8 cellular contexts compared by ENCODE assay signal in the genomic region with DNA sequence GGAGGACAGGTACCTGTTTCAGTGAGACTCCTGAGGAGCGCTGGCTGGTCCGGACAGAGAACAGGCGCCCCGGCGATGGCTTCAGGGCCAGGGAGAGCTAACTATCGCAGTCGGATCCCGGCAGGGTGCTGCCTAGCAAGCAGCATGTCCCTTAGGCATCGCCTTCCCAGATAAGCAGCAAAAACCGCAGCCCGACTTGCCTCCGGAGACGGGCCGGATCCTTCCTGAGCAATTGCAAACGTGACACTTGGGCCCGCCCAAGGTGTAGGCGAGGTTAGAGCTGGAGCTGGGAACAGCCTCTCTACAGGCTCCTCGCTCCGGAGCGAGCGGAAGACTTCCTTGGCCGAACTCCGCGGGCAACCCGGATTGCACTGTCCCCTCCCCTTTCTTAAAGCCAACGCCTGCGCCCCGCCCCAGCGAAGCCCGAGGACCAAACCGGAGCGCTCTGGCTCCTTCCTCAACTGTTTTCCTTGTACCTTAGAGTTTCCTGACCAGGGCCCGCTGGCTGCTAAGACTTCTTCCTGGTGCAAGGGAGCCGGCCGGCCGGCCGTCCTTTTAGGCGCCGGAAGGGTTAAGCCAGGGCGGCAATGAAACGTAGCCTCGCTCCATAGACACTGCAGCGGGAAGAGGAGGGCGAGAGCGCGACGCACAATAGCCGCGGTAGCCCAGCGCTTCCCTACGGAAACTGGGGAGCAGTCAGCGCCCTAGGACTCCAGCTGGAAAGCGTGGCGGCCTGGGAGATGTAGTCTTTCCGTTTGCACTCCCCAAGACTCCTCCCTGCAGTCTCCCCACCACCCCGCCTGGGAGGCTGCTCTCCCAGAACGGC. TPM values are rescaled to one million over a fixed set of nuclear protein-coding genes. Genes with fewer than 3 reads are reported as not detected.
DNase-seq lines count a peak whose midpoint lies in the region; ATAC-seq and TF ChIP-seq lines count a peak whose summit lies in the region.

A gene with protein sequence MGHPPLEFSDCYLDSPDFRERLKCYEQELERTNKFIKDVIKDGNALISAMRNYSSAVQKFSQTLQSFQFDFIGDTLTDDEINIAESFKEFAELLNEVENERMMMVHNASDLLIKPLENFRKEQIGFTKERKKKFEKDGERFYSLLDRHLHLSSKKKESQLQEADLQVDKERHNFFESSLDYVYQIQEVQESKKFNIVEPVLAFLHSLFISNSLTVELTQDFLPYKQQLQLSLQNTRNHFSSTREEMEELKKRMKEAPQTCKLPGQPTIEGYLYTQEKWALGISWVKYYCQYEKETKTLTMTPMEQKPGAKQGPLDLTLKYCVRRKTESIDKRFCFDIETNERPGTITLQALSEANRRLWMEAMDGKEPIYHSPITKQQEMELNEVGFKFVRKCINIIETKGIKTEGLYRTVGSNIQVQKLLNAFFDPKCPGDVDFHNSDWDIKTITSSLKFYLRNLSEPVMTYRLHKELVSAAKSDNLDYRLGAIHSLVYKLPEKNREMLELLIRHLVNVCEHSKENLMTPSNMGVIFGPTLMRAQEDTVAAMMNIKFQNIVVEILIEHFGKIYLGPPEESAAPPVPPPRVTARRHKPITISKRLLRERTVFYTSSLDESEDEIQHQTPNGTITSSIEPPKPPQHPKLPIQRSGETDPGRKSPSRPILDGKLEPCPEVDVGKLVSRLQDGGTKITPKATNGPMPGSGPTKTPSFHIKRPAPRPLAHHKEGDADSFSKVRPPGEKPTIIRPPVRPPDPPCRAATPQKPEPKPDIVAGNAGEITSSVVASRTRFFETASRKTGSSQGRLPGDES (minus strand): TSS at position 341 of the 826 bp plus-strand sequence. CDS start 475 bp downstream, outside the sequence.

- H3K9ac ChIP-seq in HUES48 (ENCODE audit: low read depth, low read length) (peak within 1 kb of the TSS; percentile 48), smooth muscle cell (ENCODE audit: low read depth) (no peak within 1 kb of the TSS)

- peaks cover 14% of the 10 kb centered on the region for H3K9me3 ChIP-seq in HUES48 (ENCODE audit: control insufficient read depth, insufficient read depth, low read length)
- H3K9me3 ChIP-seq in smooth muscle cell (replicated peaks; ENCODE audit: low read depth), result no peaks in the 10 kb centered on the region

- H3K4me3 ChIP-seq in HUES48 (ENCODE audit: low read depth, low read length) (peak within 1 kb of the TSS; percentile 57), dorsolateral prefrontal cortex (peak within 1 kb of the TSS; percentile 48 to 81 (median 66)), smooth muscle cell (peak within 1 kb of the TSS; percentile 72)

- H3F3A ChIP-seq in smooth muscle cell (ENCODE audit: low read depth), result no peaks in the 10 kb centered on the region

- no peak for TF ChIP-seq CTCF in dorsolateral prefrontal cortex (IDR thresholded peaks at IDR 0.05 in 54 of 56, conservative IDR thresholded peaks at IDR 0.05 in 2 of 56; ENCODE audit: low read depth in 1 of 56, partially characterized antibody in 56 of 56)
- no peak for TF ChIP-seq CTCF in smooth muscle cell (IDR thresholded peaks at IDR 0.05; ENCODE audit: borderline replicate concordance, insufficient read depth, poor library complexity, severe bottlenecking)

- H3K36me3 ChIP-seq in HUES48 (ENCODE audit: control insufficient read depth, insufficient read depth, low read length), result 0 out of 2 replicates have a peak, but pooled peaks cover 6% of the 10 kb centered on the region
- H3K36me3 ChIP-seq in smooth muscle cell (ENCODE audit: low read depth), result no peaks in the 10 kb centered on the region

- DNase-seq in COR-L47 (lab: John Stamatoyannopoulos, UW), result peak; percentile 1
- peak; percentile 39 for DNase-seq in T1000 (lab: John Stamatoyannopoulos, UW)
- peak; percentile 30 to 80 (median 76) for DNase-seq in dorsolateral prefrontal cortex
- DNase-seq in left colon, result peak; percentile 80 to 86
- DNase-seq in smooth muscle cell (lab: John Stamatoyannopoulos, UW; ENCODE audit: unreplicated experiment), result peak; percentile 24
- no peak for DNase-seq in RPMI8226

- H3K27ac ChIP-seq in HUES48 (ENCODE audit: low read depth, low read length) (peak within 1 kb of the TSS; percentile 83), dorsolateral prefrontal cortex (peak within 1 kb of the TSS in 55 of 59 donors; percentile 22 to 89 (median 73)), smooth muscle cell (ENCODE audit: low read depth) (no peak within 1 kb of the TSS)

- 35% methylated on average over 57 of the region's 57 CpGs for WGBS in smooth muscle cell (ENCODE audit: low lambda C conversion rate)

- ATAC-seq in left colon (peak; percentile 93), HG02970 (IDR thresholded peaks at IDR 0.05; ENCODE audit: low FRiP score, unreplicated experiment) (no peak)

- peak within 1 kb of the TSS; percentile 84 for H3K4me2 ChIP-seq in smooth muscle cell

- H3K79me2 ChIP-seq in smooth muscle cell (ENCODE audit: low read depth), result no peaks in the 10 kb centered on the region

- peak within 1 kb of the TSS; percentile 90 for H2AFZ ChIP-seq in smooth muscle cell (ENCODE audit: low read depth)

- intact Hi-C loops in dorsolateral prefrontal cortex (cut with DNase I) (loop anchor here (10.0 kb wide), 2 partner anchors 179 to 239 kb away; no protein-coding TSS in a partner anchor), left colon (cut with DNase I, micrococcal nuclease) (no loop called here)

- H3K4me1 ChIP-seq in HUES48 (ENCODE audit: control insufficient read depth, insufficient read depth, low read length), result no peaks in the 10 kb centered on the region; the same call in 1 of the 2 replicates
- H3K4me1 ChIP-seq in smooth muscle cell (ENCODE audit: low read depth), result no peaks in the 10 kb centered on the region

- no peaks in the 10 kb centered on the region for H3K27me3 ChIP-seq in HUES48 (ENCODE audit: control insufficient read depth, insufficient read depth, low read length)
- H3K27me3 ChIP-seq in dorsolateral prefrontal cortex, result peaks cover 0 to 72% (median 17%) of the 10 kb centered on the region in 45 donors
- H3K27me3 ChIP-seq in smooth muscle cell (ENCODE audit: low read depth), result no peaks in the 10 kb centered on the region

- no peaks in the 10 kb centered on the region for H4K20me1 ChIP-seq in smooth muscle cell (ENCODE audit: low read depth)

RNA-seq across cellular contexts. Expression of the gene that starts here (rescaled TPM):
- total RNA-seq in dorsolateral prefrontal cortex (10 to 100 TPM; 19.7 to 56.9 (median 31.7) TPM), left colon (1 to 10 TPM; 5.0 to 7.6 TPM), smooth muscle cell (2.3 and 7.1 TPM in 2 replicates)
- polyA plus RNA-seq in smooth muscle cell, result 0.85 and 1.1 TPM in 2 replicates

Comparison
In these comparisons a context has a peak if more than half of its experiments do, and no peak if none do; other contexts are left out.
1. intact Hi-C loops: an anchor here in dorsolateral prefrontal cortex (10.0 kb wide); none called in left colon.